25 cellular contexts compared by ENCODE assay signal in the genomic region with DNA sequence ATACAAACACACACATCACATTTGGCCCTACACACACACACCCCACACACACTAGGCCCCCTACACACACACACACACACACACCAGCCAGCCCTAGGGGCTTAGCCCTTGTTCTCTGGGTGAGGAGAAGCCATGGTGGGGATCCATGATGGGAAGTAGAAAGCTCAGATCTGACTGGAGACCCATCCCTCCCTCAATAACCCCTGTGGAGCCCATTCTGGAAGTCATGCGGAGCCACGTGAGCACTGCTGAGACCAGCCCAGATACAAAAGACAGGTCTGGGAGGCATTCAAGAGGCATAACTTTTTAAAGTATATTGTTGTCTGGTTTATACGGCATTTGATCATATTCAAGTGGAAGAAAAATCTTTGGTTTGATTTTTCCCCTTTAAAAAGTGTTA.
"Had no signal": no experiment of that assay in that cellular context is flagged by ENCODE, and none has a peak within 500 bp of the region (broad histone marks: within the 10 kb centered on the region; RNA-seq: fewer than 3 reads in every experiment).

No MANE protein-coding gene starts in this region.

- H3K9me3 Mint-ChIP-seq: activated naive CD4-positive, alpha-beta T cell treated with anti-CD3 and anti-CD28 coated beads, Interleukin-2, amount 50 U/mL, for 72 hours; activated naive CD8-positive, alpha-beta T cell treated with anti-CD3 and anti-CD28 coated beads, Interleukin-2, amount 50 U/mL, for 24 hours; brain; WTC11 had no signal

- H3K27ac ChIP-seq: ascending aorta had no signal

- H3K27ac Mint-ChIP-seq: activated CD8-positive, alpha-beta T cell treated with anti-CD3 and anti-CD28 coated beads, Interleukin-2, amount 10 ng/mL, durations not matched to agents 7 days and 5 days; activated naive CD4-positive, alpha-beta T cell treated with anti-CD3 and anti-CD28 coated beads, Interleukin-2, amount 50 U/mL, for 72 hours; activated naive CD8-positive, alpha-beta T cell treated with anti-CD3 and anti-CD28 coated beads, Interleukin-2, amount 50 U/mL, for 24 hours; brain; T-helper 17 cell; WTC11 had no signal

- H3K27me3 ChIP-seq: ascending aorta had no signal

- H3K4me3 Mint-ChIP-seq: activated CD8-positive, alpha-beta T cell treated with anti-CD3 and anti-CD28 coated beads, Interleukin-2, amount 10 ng/mL, durations not matched to agents 7 days and 5 days; activated naive CD8-positive, alpha-beta T cell treated with anti-CD3 and anti-CD28 coated beads, Interleukin-2, amount 50 U/mL, for 24 hours; brain; T-helper 17 cell; WTC11 had no signal

- DNase-seq: activated CD4-positive, alpha-beta T cell treated with anti-CD3 and anti-CD28 coated beads for 48 hours; activated CD4-positive, alpha-beta T cell treated with anti-CD3 and anti-CD28 coated beads, Interleukin-2, amount 50 U/mL, for 4 hours; activated CD4-positive, CD25-positive, alpha-beta regulatory T cell treated with anti-CD3 and anti-CD28 coated beads, Interleukin-2, amount 50 U/mL, for 72 hours; activated CD8-positive, alpha-beta memory T cell treated with anti-CD3 and anti-CD28 coated beads, Interleukin-2, amount 50 U/mL, for 48 hours; activated CD8-positive, alpha-beta T cell treated with anti-CD3 and anti-CD28 coated beads, Interleukin-2, amount 10 ng/mL, durations not matched to agents 7 days and 5 days; activated naive CD4-positive, alpha-beta T cell treated with Interleukin-2 at 50 U/mL for 16 hours; activated naive CD8-positive, alpha-beta T cell treated with anti-CD3 and anti-CD28 coated beads, Interleukin-2, amount 50 U/mL, for 24 hours; activated T-cell treated with anti-CD3 and anti-CD28 coated beads, Interleukin-2, amount 50 U/mL, for 1 hour; amniotic stem cell; Kasumi-1; KBM-7; NCI-H1105 treated with DMSO at 0.1 percent for 48 hours; NCI-H1436 treated with DMSO at 0.1 percent for 48 hours; NCI-H187; NCI-H2081; NCI-H2171; NCI-H2227 treated with DMSO at 0.1 percent for 48 hours; NCI-H510A treated with DMSO at 0.1 percent for 48 hours; SIG-M5; T-helper 17 cell; T-helper 9 cell had no signal

- H3K36me3 Mint-ChIP-seq: activated naive CD4-positive, alpha-beta T cell treated with anti-CD3 and anti-CD28 coated beads, Interleukin-2, amount 50 U/mL, for 72 hours; brain; WTC11 had no signal

- H3K4me1 Mint-ChIP-seq: activated naive CD8-positive, alpha-beta T cell treated with anti-CD3 and anti-CD28 coated beads, Interleukin-2, amount 50 U/mL, for 24 hours; T-helper 17 cell; WTC11 had no signal

- H3K27me3 Mint-ChIP-seq: activated naive CD8-positive, alpha-beta T cell treated with anti-CD3 and anti-CD28 coated beads, Interleukin-2, amount 50 U/mL, for 24 hours; T-helper 17 cell had no signal

- H3K4me3 ChIP-seq: ascending aorta had no signal

- H3K36me3 ChIP-seq: ascending aorta had no signal

- H3K9me3 ChIP-seq: ascending aorta had no signal

- H3K4me1 ChIP-seq: ascending aorta had no signal

- ATAC-seq: activated CD8-positive, alpha-beta T cell treated with anti-CD3 and anti-CD28 coated beads, Interleukin-2, amount 10 ng/mL, durations not matched to agents 7 days and 5 days; activated naive CD4-positive, alpha-beta T cell treated with anti-CD3 and anti-CD28 coated beads, Interleukin-2, amount 50 U/mL, for 72 hours; activated naive CD8-positive, alpha-beta T cell treated with anti-CD3 and anti-CD28 coated beads, Interleukin-2, amount 50 U/mL, for 24 hours; T-helper 17 cell; WTC11 had no signal
